Comparison of ENCODE assay signal across 8 cellular contexts in the genomic region with DNA sequence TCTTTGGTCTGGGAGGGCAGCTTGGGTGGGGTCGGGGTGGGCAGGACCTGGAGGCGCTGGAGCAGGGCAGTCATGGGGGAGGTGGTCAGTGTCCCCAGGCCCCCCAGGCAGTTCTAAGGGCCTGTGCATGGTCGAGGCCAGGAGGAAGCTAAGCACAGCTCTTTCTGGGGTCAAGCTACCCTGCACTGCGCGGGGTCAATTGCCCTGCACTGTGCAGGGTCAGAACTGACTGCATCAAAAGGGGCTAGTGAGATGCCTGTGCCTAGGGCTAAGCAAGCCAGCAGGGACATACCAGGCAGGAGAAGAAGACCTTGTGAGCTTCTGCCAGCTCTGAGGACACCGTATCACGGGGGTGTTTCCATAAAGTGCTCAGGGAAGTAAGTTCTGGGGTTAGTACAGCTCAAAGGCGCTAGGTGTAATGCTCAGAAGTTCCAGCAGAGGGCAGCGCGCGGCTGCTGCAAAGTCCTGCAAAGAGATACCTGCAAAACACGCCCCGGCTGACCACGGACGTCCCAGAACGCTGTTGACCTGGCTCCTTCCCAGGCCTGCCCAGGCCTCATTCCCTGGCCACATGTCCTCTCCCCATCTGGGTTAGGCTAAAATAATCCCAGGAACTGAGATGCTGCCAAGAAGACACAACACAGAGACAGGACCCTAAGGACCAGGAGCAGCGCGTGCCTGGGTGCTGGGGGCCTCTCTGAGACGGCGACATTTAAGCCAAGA.
DNase-seq lines count a peak whose midpoint lies in the region; ATAC-seq and TF ChIP-seq lines count a peak whose summit lies in the region.

No MANE protein-coding gene starts in this region.

- H3K27ac ChIP-seq in DOHH2 (ENCODE audit: low read depth, low read length): no peak overlapping the region

- H3K27me3 ChIP-seq in DOHH2 (ENCODE audit: control insufficient read depth, low read length) (no peaks in the 10 kb centered on the region), HAP-1 (ENCODE audit: low read depth) (no peaks in the 10 kb centered on the region)

- no peaks in the 10 kb centered on the region for H3K9me3 Mint-ChIP-seq in central memory CD8-positive, alpha-beta T cell

- H3K79me2 ChIP-seq in DOHH2 (ENCODE audit: control insufficient read depth, low read length): no peaks in the 10 kb centered on the region

- in situ Hi-C loops in HAP-1 (cut with MboI; ENCODE audit: low sequenced_read_pairs): loop anchor here (25.0 kb wide), 1 partner anchor 370 kb away; no protein-coding TSS in a partner anchor

- H3K9me3 ChIP-seq in DOHH2 (ENCODE audit: control insufficient read depth, insufficient read depth, low read length) (no peaks in the 10 kb centered on the region), HAP-1 (no peaks in the 10 kb centered on the region)

- H4K20me1 ChIP-seq in DOHH2 (ENCODE audit: control insufficient read depth, insufficient read depth, low read depth, low read length): no peaks in the 10 kb centered on the region

- H3K27me3 Mint-ChIP-seq in central memory CD8-positive, alpha-beta T cell: peaks cover 18% of the 10 kb centered on the region

- H3K4me1 ChIP-seq in DOHH2 (ENCODE audit: control insufficient read depth, low read length) (peaks cover 21% of the 10 kb centered on the region), HAP-1 (no peaks in the 10 kb centered on the region)

- H3K36me3 ChIP-seq in DOHH2 (ENCODE audit: control insufficient read depth, low read length): no peaks in the 10 kb centered on the region
- no peaks in the 10 kb centered on the region for H3K36me3 ChIP-seq in HAP-1 (replicated peaks)

- no peaks in the 10 kb centered on the region for H3K9me2 ChIP-seq in DOHH2 (replicated peaks; ENCODE audit: control insufficient read depth, low read length)

- peak; percentile 69 for ATAC-seq in central memory CD8-positive, alpha-beta T cell (replicated peaks; ENCODE audit: extremely low read depth, poor library complexity, severe bottlenecking)
- ATAC-seq in GM19324 (IDR thresholded peaks at IDR 0.05; ENCODE audit: low FRiP score, unreplicated experiment): no peak

- peaks cover under 1% of the 10 kb centered on the region for H3F3A ChIP-seq in DOHH2 (ENCODE audit: control insufficient read depth, insufficient read depth)

- H3K4me2 ChIP-seq in DOHH2 (ENCODE audit: low read length): no peak overlapping the region

- H3K4me1 Mint-ChIP-seq in central memory CD8-positive, alpha-beta T cell: peaks cover 8% of the 10 kb centered on the region

- DNase-seq in HAP-1 (ENCODE audit: low spot score in 2 of 2) (peak; percentile 49 to 89), NCI-H2029 treated with DMSO at 0.1 percent for 48 hours (lab: John Stamatoyannopoulos, UW) (peak; percentile 85), left kidney (ENCODE audit: low read depth, low spot score) (peak; percentile 85)
- peak; percentile 74 to 81 for DNase-seq in activated CD4-positive, alpha-beta T cell treated with anti-CD3 and anti-CD28 coated beads for 24 hours (ENCODE audit: low read depth in 2 of 2)
- peak; percentile 60 to 83 for DNase-seq in central memory CD8-positive, alpha-beta T cell (ENCODE audit: low spot score in 2 of 2)
- peak; percentile 78 to 80 for DNase-seq in stimulated activated CD4-positive, alpha-beta T cell treated with anti-CD3 and anti-CD28 coated beads, Interleukin-2, amount 100 ng/mL, for 48 hours

- no peak overlapping the region for H3K4me3 Mint-ChIP-seq in central memory CD8-positive, alpha-beta T cell

- H3K4me3 ChIP-seq in DOHH2 (ENCODE audit: low read length) (no peak overlapping the region), HAP-1 (no peak overlapping the region)

- peak; percentile 86 for TF ChIP-seq CTCF in DOHH2 (IDR thresholded peaks at IDR 0.05; ENCODE audit: low read depth, low read length, poor library complexity, severe bottlenecking)

- H3K36me3 Mint-ChIP-seq in central memory CD8-positive, alpha-beta T cell (ENCODE audit: insufficient read depth): peaks cover 3% of the 10 kb centered on the region

- H3K27ac Mint-ChIP-seq in central memory CD8-positive, alpha-beta T cell (ENCODE audit: low read depth): no peak overlapping the region
